22 cellular contexts compared by ENCODE assay signal in genomic region chr19:31300406-31300805, GRCh38. TPM values are rescaled to one million over a fixed set of nuclear protein-coding genes. Genes with fewer than 3 reads are reported as not detected.
A peak's percentile ranks its signal among the peaks of the same experiment; 100 is the strongest.
DNase-seq lines count a peak whose midpoint lies in the region; ATAC-seq, FAIRE-seq and TF ChIP-seq lines count a peak whose summit lies in the region.
"Had no signal": no experiment of that assay in that cellular context is flagged by ENCODE, and none has a peak within 500 bp of the region (broad histone marks: within the 10 kb centered on the region; RNA-seq: fewer than 3 reads in every experiment).

No MANE protein-coding gene starts in this region.

- H3K27me3 ChIP-seq in right cardiac atrium (ENCODE audit: control insufficient read depth, insufficient read depth), result no peaks in the 10 kb centered on the region
- no peaks in the 10 kb centered on the region for H3K27me3 ChIP-seq in sigmoid colon
- no peaks in the 10 kb centered on the region for H3K27me3 ChIP-seq in small intestine (ENCODE audit: control insufficient read depth in 2 of 2, insufficient read depth in 2 of 2, low read length in 2 of 2)

- no peaks in the 10 kb centered on the region for H3K27me3 Mint-ChIP-seq in activated CD8-positive, alpha-beta T cell treated with anti-CD3 and anti-CD28 coated beads for 36 hours
- H3K27me3 Mint-ChIP-seq: CD4-positive, alpha-beta memory T cell had no signal

- H3K4me3 ChIP-seq in right cardiac atrium (ENCODE audit: low read length) (no peak overlapping the region), sigmoid colon (no peak overlapping the region), small intestine (ENCODE audit: low read depth in 1 of 2, low read length in 2 of 2) (no peak overlapping the region)
- H3K4me3 ChIP-seq: A549, GM23338 had no signal

- H3K4me3 Mint-ChIP-seq in activated CD8-positive, alpha-beta T cell treated with anti-CD3 and anti-CD28 coated beads for 36 hours, result no peak overlapping the region
- H3K4me3 Mint-ChIP-seq: CD4-positive, alpha-beta memory T cell; GM23338; HFFc6 had no signal

- no peaks in the 10 kb centered on the region for H3K36me3 Mint-ChIP-seq in activated CD8-positive, alpha-beta T cell treated with anti-CD3 and anti-CD28 coated beads for 36 hours (ENCODE audit: low read depth)
- H3K36me3 Mint-ChIP-seq: CD4-positive, alpha-beta memory T cell had no signal

- CTCF ChIA-PET in activated CD8-positive, alpha-beta T cell treated with anti-CD3 and anti-CD28 coated beads for 36 hours (lab: Charles Lee), result no interaction called here

- no peak overlapping the region for H3K27ac ChIP-seq in right cardiac atrium (ENCODE audit: low read length)
- no peak overlapping the region for H3K27ac ChIP-seq in sigmoid colon
- no peak overlapping the region for H3K27ac ChIP-seq in small intestine (ENCODE audit: low read depth in 1 of 2, low read length in 1 of 2)
- H3K27ac ChIP-seq: 22Rv1, A549, C4-2B had no signal

- DNase-seq in Right ventricle myocardium inferior (ENCODE audit: missing footprints), result peak; percentile 59
- DNase-seq in right cardiac atrium, result no peak
- peak; percentile 28 for DNase-seq in mesenteric fat pad (ENCODE audit: low spot score)
- peak; percentile 42 for DNase-seq in sigmoid colon
- no peak for DNase-seq in GM13976 (ENCODE audit: low spot score)
- no peak for DNase-seq in activated CD8-positive, alpha-beta T cell treated with anti-CD3 and anti-CD28 coated beads for 36 hours
- DNase-seq in small intestine, result no peak
- DNase-seq: AML-193; CD4-positive, alpha-beta memory T cell; DMS153; DMS79; GDM1; HCEC 1CT; HFFc6; IMR-90 had no signal

- intact Hi-C loops in Right ventricle myocardium inferior (cut with DNase I), result no loop called here
- intact Hi-C loops in right cardiac atrium (cut with DNase I), result no loop called here
- intact Hi-C loops in sigmoid colon (cut with DNase I), result no loop called here
- intact Hi-C loops in activated CD8-positive, alpha-beta T cell treated with anti-CD3 and anti-CD28 coated beads for 36 hours (cut with micrococcal nuclease), result no loop called here

- no peak for TF ChIP-seq POLR2A in sigmoid colon (IDR thresholded peaks at IDR 0.05)

- H3K9me3 Mint-ChIP-seq in activated CD8-positive, alpha-beta T cell treated with anti-CD3 and anti-CD28 coated beads for 36 hours, result no peaks in the 10 kb centered on the region
- H3K9me3 Mint-ChIP-seq: CD4-positive, alpha-beta memory T cell; GM23338; HFFc6 had no signal

- no peaks in the 10 kb centered on the region for H3K9me3 ChIP-seq in right cardiac atrium (ENCODE audit: control insufficient read depth, low read length)
- no peaks in the 10 kb centered on the region for H3K9me3 ChIP-seq in sigmoid colon
- no peaks in the 10 kb centered on the region for H3K9me3 ChIP-seq in small intestine (ENCODE audit: control insufficient read depth, low read depth)
- H3K9me3 ChIP-seq: A549 had no signal

- in situ Hi-C loops in GM13976 (cut with MboI; ENCODE audit: low sequenced_read_pairs, unreplicated experiment), result no loop called here

- TF ChIP-seq CTCF in sigmoid colon (IDR thresholded peaks at IDR 0.05) (no peak), GM13976 (IDR thresholded peaks at IDR 0.05; ENCODE audit: borderline replicate concordance, control extremely low read depth, extremely low read depth, insufficient read depth, missing control alignments) (no peak)
- no peak for TF ChIP-seq CTCF in activated CD8-positive, alpha-beta T cell treated with anti-CD3 and anti-CD28 coated beads for 36 hours (IDR thresholded peaks at IDR 0.05)

- no peak for FAIRE-seq in small intestine (lab: Jason Lieb, UNC)
- FAIRE-seq: GM12892, H54, HTR-8/SVneo had no signal

- no peak for TF ChIP-seq EP300 in sigmoid colon (IDR thresholded peaks at IDR 0.05)

- H3K4me1 ChIP-seq in right cardiac atrium (ENCODE audit: control insufficient read depth, insufficient read depth, low read length) (no peaks in the 10 kb centered on the region), sigmoid colon (peaks cover 0 to 15% (median 6%) of the 10 kb centered on the region in 4 donors), small intestine (ENCODE audit: control insufficient read depth in 2 of 2, insufficient read depth in 1 of 2, low read depth in 1 of 2, low read length in 1 of 2) (no peaks in the 10 kb centered on the region)
- H3K4me1 ChIP-seq: A549 had no signal

- no peak for ATAC-seq in Right ventricle myocardium inferior
- no peak for ATAC-seq in right cardiac atrium
- no peak for ATAC-seq in activated CD8-positive, alpha-beta T cell treated with anti-CD3 and anti-CD28 coated beads for 36 hours
- ATAC-seq: A549, GM23338 had no signal

- WGBS in right cardiac atrium, result 65% methylated on average over 6 of the region's 6 CpGs
- 65 to 87% methylated on average over 6 of the region's 6 CpGs for WGBS in sigmoid colon, 2 donors
- WGBS in small intestine, 3 donors, result 79 to 86% (median 80%) methylated on average over 6 of the region's 6 CpGs

- H3K4me1 Mint-ChIP-seq in activated CD8-positive, alpha-beta T cell treated with anti-CD3 and anti-CD28 coated beads for 36 hours (ENCODE audit: low read depth), result no peaks in the 10 kb centered on the region
- H3K4me1 Mint-ChIP-seq: CD4-positive, alpha-beta memory T cell had no signal

- H3K36me3 ChIP-seq in sigmoid colon (no peaks in the 10 kb centered on the region), small intestine (ENCODE audit: control insufficient read depth in 2 of 2, insufficient read depth in 2 of 2, low read length in 2 of 2) (no peaks in the 10 kb centered on the region)

- no peak overlapping the region for H3K27ac Mint-ChIP-seq in activated CD8-positive, alpha-beta T cell treated with anti-CD3 and anti-CD28 coated beads for 36 hours
- H3K27ac Mint-ChIP-seq: CD4-positive, alpha-beta memory T cell; GM23338; HFFc6 had no signal

- POLR2A ChIA-PET in activated CD8-positive, alpha-beta T cell treated with anti-CD3 and anti-CD28 coated beads for 36 hours (lab: Charles Lee), result no interaction called here

RNA-seq across cellular contexts. Expression of gene TSHZ3, which starts 48.8 kb away (rescaled TPM):
- total RNA-seq in Right ventricle myocardium inferior, result 3.5 TPM
- 1 to 10 TPM; 3.6 to 7.0 (median 4.5) TPM for total RNA-seq in right cardiac atrium
- polyA plus RNA-seq in right cardiac atrium, result 1.5 TPM
- 12.6 TPM for total RNA-seq in mesenteric fat pad
- 10 to 100 TPM; 16.1 to 27.7 (median 21.2) TPM for total RNA-seq in sigmoid colon
- 1 to 10 TPM in 2 of 3 donors, under 1 TPM in 1; 0.46 to 2.6 (median 1.2) TPM for polyA plus RNA-seq in sigmoid colon
- total RNA-seq in activated CD8-positive, alpha-beta T cell treated with anti-CD3 and anti-CD28 coated beads for 36 hours, result under 1 TPM; 0.16 to 0.38 TPM
- 1 to 10 TPM in 1 of 3 donors, under 1 TPM in 2; 0.22 to 2.5 (median 0.81) TPM for polyA plus RNA-seq in small intestine

Comparison
In these comparisons a context has a peak if more than half of its experiments do, and no peak if none do; other contexts are left out.
1. DNase-seq: peak in Right ventricle myocardium inferior (single experiment), mesenteric fat pad (single experiment) and sigmoid colon (single experiment); none in right cardiac atrium (0 of 3), GM13976 (single experiment), activated CD8-positive, alpha-beta T cell treated with anti-CD3 and anti-CD28 coated beads for 36 hours (single experiment) and small intestine (single experiment).